In the genomic region with DNA sequence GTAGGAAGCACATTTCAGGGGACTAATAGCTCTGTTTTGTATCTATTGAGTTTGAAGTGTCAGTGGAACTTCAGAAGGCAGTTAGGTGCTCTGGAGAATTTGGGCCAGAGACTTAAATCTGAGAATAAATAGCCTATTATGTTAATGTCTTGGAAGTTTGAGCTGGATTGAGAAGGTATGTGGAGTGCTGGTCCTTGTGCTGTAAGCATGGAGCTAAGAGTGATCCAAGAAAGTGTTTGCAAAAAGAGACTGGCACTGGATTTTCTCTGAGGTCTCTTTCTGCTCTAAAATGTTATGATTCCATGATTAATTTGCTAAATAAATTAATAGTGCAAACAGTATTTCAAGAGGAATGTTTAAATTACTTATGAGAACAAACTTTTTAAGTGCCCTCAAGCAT, we compare ENCODE assay signal across 18 cellular contexts.
"Had no signal": no experiment of that assay in that cellular context is flagged by ENCODE, and none has a peak within 500 bp of the region (broad histone marks: within the 10 kb centered on the region; RNA-seq: fewer than 3 reads in every experiment).

No MANE protein-coding gene starts in this region.

- H3K4me3 ChIP-seq: esophagus squamous epithelium, skin epidermis, thyroid gland had no signal

- DNase-seq: activated CD4-positive, alpha-beta T cell treated with anti-CD3 and anti-CD28 coated beads for 1 hour; anterior cingulate cortex; brain microvascular endothelial cell; cortex of kidney; effector CD4-positive, alpha-beta T cell; esophagus squamous epithelium; glutamatergic neuron; left ventricle myocardium superior; mesendoderm; right cardiac atrium; stimulated activated CD4-positive, alpha-beta T cell treated with anti-CD3 and anti-CD28 coated beads, Interleukin-15, amount 100 ng/mL, for 24 hours; stimulated activated CD4-positive, alpha-beta T cell treated with anti-CD3 and anti-CD28 coated beads, Interleukin-4, amount 100 ng/mL, for 1 hour; stimulated activated naive B cell treated with anti-CD40 and anti-IgM and Interleukin-4, amounts not matched to agents 10 μg/mL and 1 μg/mL and 100 μg/mL, for 72 hours; T1000; thyroid gland had no signal

- H3K27me3 ChIP-seq: esophagus squamous epithelium, thyroid gland had no signal

- H3K36me3 Mint-ChIP-seq: stimulated activated naive B cell treated with anti-CD40 and anti-IgM and Interleukin-4, amounts not matched to agents 10 μg/mL and 1 μg/mL and 100 μg/mL, for 72 hours had no signal

- H3K36me3 ChIP-seq: brain microvascular endothelial cell, esophagus squamous epithelium, thyroid gland had no signal

- ATAC-seq: activated naive CD4-positive, alpha-beta T cell treated with anti-CD3 and anti-CD28 coated beads, Interleukin-2, amount 50 U/mL, for 72 hours; left ventricle myocardium superior; right cardiac atrium; stimulated activated naive B cell treated with anti-CD40 and anti-IgM and Interleukin-4, amounts not matched to agents 10 μg/mL and 1 μg/mL and 100 μg/mL, for 72 hours had no signal

- H3K4me3 Mint-ChIP-seq: stimulated activated naive B cell treated with anti-CD40 and anti-IgM and Interleukin-4, amounts not matched to agents 10 μg/mL and 1 μg/mL and 100 μg/mL, for 72 hours had no signal

- H3K27ac ChIP-seq: brain microvascular endothelial cell, esophagus squamous epithelium, thyroid gland had no signal

- H3K9me3 ChIP-seq: esophagus squamous epithelium, thyroid gland had no signal

- H3K4me1 Mint-ChIP-seq: stimulated activated naive B cell treated with anti-CD40 and anti-IgM and Interleukin-4, amounts not matched to agents 10 μg/mL and 1 μg/mL and 100 μg/mL, for 72 hours had no signal

- H3K27ac Mint-ChIP-seq: progenitor cell of endocrine pancreas; stimulated activated naive B cell treated with anti-CD40 and anti-IgM and Interleukin-4, amounts not matched to agents 10 μg/mL and 1 μg/mL and 100 μg/mL, for 72 hours had no signal

- H3K4me1 ChIP-seq: thyroid gland had no signal

- H3K9me3 Mint-ChIP-seq: stimulated activated naive B cell treated with anti-CD40 and anti-IgM and Interleukin-4, amounts not matched to agents 10 μg/mL and 1 μg/mL and 100 μg/mL, for 72 hours had no signal
